8 cellular contexts compared by ENCODE assay signal in genomic region chr16:4373909-4374742, GRCh38.
DNase-seq lines count a peak whose midpoint lies in the region; ATAC-seq and TF ChIP-seq lines count a peak whose summit lies in the region.

No MANE protein-coding gene starts in this region.

- no peak for TF ChIP-seq CTCF in AG04449 (IDR thresholded peaks at IDR 0.05; ENCODE audit: insufficient read depth, low read length, missing control alignments)

- no peaks in the 10 kb centered on the region for H3K9me3 Mint-ChIP-seq in T-helper 2 cell treated with Interferon-gamma antibody and Interleukin-4, amounts not matched to agents 5 μg/mL and 100 μg/mL, for 36 hours

- H3K4me3 Mint-ChIP-seq in T-helper 2 cell treated with Interferon-gamma antibody and Interleukin-4, amounts not matched to agents 5 μg/mL and 100 μg/mL, for 36 hours, result no peak overlapping the region

- CTCF ChIA-PET in AG04449 (lab: Yijun Ruan, JAX), result interaction anchor here (1.2 to 23.7 kb wide), 7 partner anchors 9 to 120 kb away, joined by 3 to 389 read pairs (median 7); no protein-coding TSS in a partner anchor

- no peak for ATAC-seq in GM18511 (IDR thresholded peaks at IDR 0.05; ENCODE audit: unreplicated experiment)
- no peak for ATAC-seq in HG03139 (IDR thresholded peaks at IDR 0.05; ENCODE audit: unreplicated experiment)

- no peak overlapping the region for H3K27ac Mint-ChIP-seq in T-helper 2 cell treated with Interferon-gamma antibody and Interleukin-4, amounts not matched to agents 5 μg/mL and 100 μg/mL, for 36 hours

- peak overlapping the region; percentile 93 for H3K4me3 ChIP-seq in AG04449 (ENCODE audit: low read depth, low read length)

- H3K36me3 Mint-ChIP-seq in T-helper 2 cell treated with Interferon-gamma antibody and Interleukin-4, amounts not matched to agents 5 μg/mL and 100 μg/mL, for 36 hours (ENCODE audit: low read depth), result peaks cover 9% of the 10 kb centered on the region

- POLR2A ChIA-PET in AG04449 (lab: Yijun Ruan, JAX), result interaction anchor here (1.0 to 3.9 kb wide), 12 partner anchors 8 to 101 kb away, joined by 3 to 28 read pairs (median 9); partner anchors contain the start of genes CORO7, PAM16 and TFAP4

- H3K4me1 Mint-ChIP-seq in T-helper 2 cell treated with Interferon-gamma antibody and Interleukin-4, amounts not matched to agents 5 μg/mL and 100 μg/mL, for 36 hours (ENCODE audit: low read depth), result no peaks in the 10 kb centered on the region

- peak; percentile 95 for DNase-seq in AG04449 (ENCODE audit: low read depth, low spot score)
- peak; percentile 11 for DNase-seq in NCI-H2227 treated with DMSO at 0.1 percent for 48 hours (lab: John Stamatoyannopoulos, UW)
- DNase-seq in epidermal melanocyte (ENCODE audit: insufficient read length, low spot score), result peak; percentile 76
- peak; percentile 34 for DNase-seq in midbrain (lab: John Stamatoyannopoulos, UW)
- no peak for DNase-seq in NCI-H526 treated with DMSO at 0.1 percent for 48 hours (lab: John Stamatoyannopoulos, UW)
- DNase-seq in T-helper 2 cell treated with Interferon-gamma antibody and Interleukin-4, amounts not matched to agents 5 μg/mL and 100 μg/mL, for 36 hours (ENCODE audit: low spot score), result no peak

- no peaks in the 10 kb centered on the region for H3K27me3 Mint-ChIP-seq in T-helper 2 cell treated with Interferon-gamma antibody and Interleukin-4, amounts not matched to agents 5 μg/mL and 100 μg/mL, for 36 hours (ENCODE audit: low read depth)

Comparison
In these comparisons a context has a peak if more than half of its experiments do, and no peak if none do; other contexts are left out.
1. DNase-seq: peak in AG04449 (single experiment), NCI-H2227 treated with DMSO at 0.1 percent for 48 hours (single experiment), epidermal melanocyte (single experiment) and midbrain (single experiment); none in NCI-H526 treated with DMSO at 0.1 percent for 48 hours (single experiment) and T-helper 2 cell treated with Interferon-gamma antibody and Interleukin-4, amounts not matched to agents 5 μg/mL and 100 μg/mL, for 36 hours (single experiment).